Comparison of ENCODE assay signal across 9 cellular contexts in the genomic region with DNA sequence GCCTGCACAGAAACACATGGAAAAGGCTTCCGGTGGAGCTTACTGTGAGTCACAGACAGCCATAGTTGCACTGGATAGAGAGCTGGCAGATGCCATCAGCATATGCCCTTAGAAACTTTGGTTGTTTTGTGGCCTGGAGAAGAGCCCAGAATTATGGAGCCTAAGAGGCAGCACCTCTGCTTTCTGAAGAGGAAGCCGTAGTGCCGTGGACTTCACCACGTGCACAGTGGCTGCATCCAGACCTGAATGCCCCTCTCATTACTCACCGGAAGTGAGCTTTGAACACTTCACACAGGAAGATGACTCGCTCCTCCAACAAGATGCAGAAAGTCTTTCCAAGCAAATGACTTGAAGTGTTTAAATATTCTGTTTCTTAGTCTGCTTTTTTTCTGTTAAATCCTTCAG. TPM values are rescaled to one million over a fixed set of nuclear protein-coding genes. Genes with fewer than 3 reads are reported as not detected.
DNase-seq lines count a peak whose midpoint lies in the region; ATAC-seq and TF ChIP-seq lines count a peak whose summit lies in the region.
"Had no signal": no experiment of that assay in that cellular context is flagged by ENCODE, and none has a peak within 500 bp of the region (broad histone marks: within the 10 kb centered on the region; RNA-seq: fewer than 3 reads in every experiment).

No MANE protein-coding gene starts in this region.

- in situ Hi-C loops in astrocyte of the spinal cord (cut with HindIII; ENCODE audit: low sequenced_read_pairs): no loop called here

- H3K27me3 Mint-ChIP-seq in T-cell: no peaks in the 10 kb centered on the region

- DNase-seq in T-cell: peak in 29 of 34 experiments; percentile 2 to 49 (median 31)
- DNase-seq in astrocyte of the spinal cord (ENCODE audit: low read depth, low spot score): peak; percentile 99
- peak; percentile 88 for DNase-seq in kidney glomerular epithelial cell (lab: John Stamatoyannopoulos, UW)
- peak; percentile 7 to 17 (median 9) for DNase-seq in stimulated activated CD4-positive, alpha-beta T cell treated with anti-CD3 and anti-CD28 coated beads, TNF-alpha, amount 100 ng/mL, for 1 hour (ENCODE audit: low read depth in 3 of 3, low spot score in 1 of 3)
- no peak for DNase-seq in NCI-H128 (lab: John Stamatoyannopoulos, UW; ENCODE audit: unreplicated experiment)
- no peak for DNase-seq in ecto neural progenitor cell (ENCODE audit: low spot score)

- peak overlapping the region; percentile 59 to 83 for H3K27ac Mint-ChIP-seq in T-cell

- CTCF ChIA-PET in T-cell (lab: Charles Lee): interaction anchor here in 1 of 2 donors (1.0 to 1.4 kb wide), 2 partner anchors 86 to 537 kb away, joined by 3 to 4 read pairs; no protein-coding TSS in a partner anchor

- no peak overlapping the region for H3K4me3 ChIP-seq in astrocyte of the spinal cord (ENCODE audit: low read depth, low read length)
- H3K4me3 ChIP-seq: cardiac muscle cell had no signal

- POLR2A ChIA-PET in T-cell (lab: Charles Lee): interaction anchor here in 1 of 2 donors (1.2 to 2.0 kb wide), 2 partner anchors 25 to 28 kb away, joined by 3 to 8 read pairs; a partner anchor contains a TSS

- H3K4me1 Mint-ChIP-seq in T-cell: peaks cover 39 to 50% (median 50%) of the 10 kb centered on the region in 3 donors

- TF ChIP-seq CTCF in astrocyte of the spinal cord (IDR thresholded peaks at IDR 0.05; ENCODE audit: low read depth, low read length): no peak

- no peaks in the 10 kb centered on the region for H3K36me3 Mint-ChIP-seq in T-cell

- no peaks in the 10 kb centered on the region for H3K9me3 Mint-ChIP-seq in T-cell

- peak; percentile 94 for ATAC-seq in GM18511 (IDR thresholded peaks at IDR 0.05; ENCODE audit: unreplicated experiment)
- ATAC-seq in HG03354 (IDR thresholded peaks at IDR 0.05; ENCODE audit: poor library complexity, severe bottlenecking, unreplicated experiment): peak; percentile 92
- ATAC-seq in T-cell (replicated peaks in 1 of 4): peak; percentile 67 to 84 (median 74)

- H3K4me3 Mint-ChIP-seq in T-cell: peak overlapping the region; percentile 5 to 67 (median 53)

RNA-seq across cellular contexts. Expression of a gene that starts 28.4 kb away (rescaled TPM):
- 1,000 to 10,000 TPM in 1 of 5 donors, 100 to 1,000 TPM in 1, 10 to 100 TPM in 3; 43.2 to 1,335 (median 56.6) TPM for total RNA-seq in T-cell

RNA-seq across cellular contexts. Expression of a gene that starts 55.6 kb away (rescaled TPM):
- total RNA-seq in T-cell: 10 to 100 TPM; 50.1 to 65.5 (median 53.8) TPM

Comparison
In these comparisons a context has a peak if more than half of its experiments do, and no peak if none do; other contexts are left out.
1. DNase-seq: peak in T-cell (29 of 34), astrocyte of the spinal cord (single experiment), kidney glomerular epithelial cell (single experiment) and stimulated activated CD4-positive, alpha-beta T cell treated with anti-CD3 and anti-CD28 coated beads, TNF-alpha, amount 100 ng/mL, for 1 hour (3 of 3); none in NCI-H128 (single experiment) and ecto neural progenitor cell (single experiment).
2. Peak in every context shown above with its lines, with median percentiles within 50 percentile points of each other: ATAC-seq.